ENCODE assay signal across 17 cellular contexts in genomic region chr1:44037154-44037553, GRCh38. TPM values are rescaled to one million over a fixed set of nuclear protein-coding genes. Genes with fewer than 3 reads are reported as not detected.
A peak's percentile ranks its signal among the peaks of the same experiment; 100 is the strongest.
DNase-seq lines count a peak whose midpoint lies in the region; ATAC-seq and TF ChIP-seq lines count a peak whose summit lies in the region.
"Had no signal": no experiment of that assay in that cellular context is flagged by ENCODE, and none has a peak within 500 bp of the region (broad histone marks: within the 10 kb centered on the region; RNA-seq: fewer than 3 reads in every experiment).

No MANE protein-coding gene starts in this region.

- H3K4me1 ChIP-seq in BLaER1 (peaks cover 31% of the 10 kb centered on the region), HCT116 (ENCODE audit: control insufficient read depth in 1 of 2, insufficient read depth in 2 of 2, low read length in 2 of 2) (peaks cover 10 to 11% of the 10 kb centered on the region in 2 experiments), mesenchymal stem cell (ENCODE audit: control insufficient read depth, insufficient read depth, low read depth, low read length) (peaks cover 4% of the 10 kb centered on the region)

- POLR2A ChIA-PET in HCT116 (lab: Charles Lee), result no interaction called here

- H4K8ac ChIP-seq in mesenchymal stem cell (ENCODE audit: low read length), result no peak overlapping the region

- H4K20me1 ChIP-seq in BLaER1 (no peaks in the 10 kb centered on the region), HCT116 (ENCODE audit: insufficient read depth) (no peaks in the 10 kb centered on the region)

- no peak overlapping the region for H3K27ac Mint-ChIP-seq in stimulated activated effector memory CD8-positive, alpha-beta T cell treated with anti-CD3 and anti-CD28 coated beads, Interleukin-12 subunit alpha, Interleukin-12 subunit beta, amount 100 ng/mL, for 72 hours
- H3K27ac Mint-ChIP-seq: activated naive CD4-positive, alpha-beta T cell treated with anti-CD3 and anti-CD28 coated beads, Interleukin-2, amount 50 U/mL, for 24 hours; GM23338; immature natural killer cell had no signal

- H3K9me2 ChIP-seq in HCT116 (ENCODE audit: insufficient read depth), result no peaks in the 10 kb centered on the region

- H3K4me2 ChIP-seq in BLaER1 (peak overlapping the region; percentile 9), HCT116 (ENCODE audit: low read length) (no peak overlapping the region), mesenchymal stem cell (ENCODE audit: low read length, poor library complexity, severe bottlenecking) (no peak overlapping the region)
- H3K4me2 ChIP-seq: GM23338, hepatocyte, smooth muscle cell had no signal

- TF ChIP-seq CTCF in HCT116 (IDR thresholded peaks at IDR 0.05 in 2 of 3, conservative IDR thresholded peaks at IDR 0.05 in 1 of 3; ENCODE audit: borderline replicate concordance in 1 of 3, insufficient read depth in 1 of 3, low read depth in 2 of 3, low read length in 2 of 3), result no peak
- TF ChIP-seq CTCF in WERI-Rb-1 (IDR thresholded peaks at IDR 0.05; ENCODE audit: low read depth, low read length), result no peak

- H3K4me3 Mint-ChIP-seq in stimulated activated effector memory CD8-positive, alpha-beta T cell treated with anti-CD3 and anti-CD28 coated beads, Interleukin-12 subunit alpha, Interleukin-12 subunit beta, amount 100 ng/mL, for 72 hours, result no peak overlapping the region
- H3K4me3 Mint-ChIP-seq: activated naive CD4-positive, alpha-beta T cell treated with anti-CD3 and anti-CD28 coated beads, Interleukin-2, amount 50 U/mL, for 24 hours; activated T-cell treated with anti-CD3 and anti-CD28 coated beads, Interleukin-2, amount 50 U/mL, for 4 hours; central memory CD8-positive, alpha-beta T cell; GM23338; immature natural killer cell had no signal

- intact Hi-C loops in HCT116 (cut with micrococcal nuclease), result loop anchor here (10.0 kb wide), 1 partner anchor 812 kb away; no protein-coding TSS in a partner anchor
- intact Hi-C loops in Right ventricle myocardium superior (cut with DNase I), result loop anchor here (10.0 kb wide), 1 partner anchor 272 kb away; no protein-coding TSS in a partner anchor

- RAD21 ChIA-PET in HCT116 (lab: Charles Lee; ENCODE audit: low non-redundant PET in 1 of 2, low total read pairs in 2 of 2, uncharacterized antibody in 2 of 2, unreplicated experiment in 2 of 2), result interaction anchor here (1.0 to 1.8 kb wide), 2 partner anchors 32 to 103 kb away, joined by 3 to 10 read pairs; no protein-coding TSS in a partner anchor

- no peak overlapping the region for H4K91ac ChIP-seq in mesenchymal stem cell (ENCODE audit: low read length)

- H2BK12ac ChIP-seq in mesenchymal stem cell (ENCODE audit: low read length in 2 of 2), result peak overlapping the region in 1 of 2 experiments; percentile 10

- DNase-seq in HCT116 (ENCODE audit: low read depth, low spot score), result no peak
- DNase-seq in WERI-Rb-1, result no peak
- DNase-seq in mesenchymal stem cell, result no peak
- DNase-seq in stimulated activated effector memory CD8-positive, alpha-beta T cell treated with anti-CD3 and anti-CD28 coated beads, Interleukin-12 subunit alpha, Interleukin-12 subunit beta, amount 100 ng/mL, for 72 hours (ENCODE audit: low spot score in 2 of 2), result no peak
- no peak for DNase-seq in NCI-H748 (lab: John Stamatoyannopoulos, UW; ENCODE audit: unreplicated experiment)
- no peak for DNase-seq in activated gamma-delta T cell (lab: John Stamatoyannopoulos, UW)
- no peak for DNase-seq in Right ventricle myocardium superior

- peak overlapping the region in 1 of 2 experiments; percentile 74 for H3K18ac ChIP-seq in mesenchymal stem cell (ENCODE audit: low read depth in 1 of 2, low read length in 2 of 2)

- H3K23ac ChIP-seq in mesenchymal stem cell (ENCODE audit: low read length in 2 of 2), result no peak overlapping the region

- CTCF ChIA-PET in HCT116 (lab: Charles Lee), result interaction anchor here (0.8 to 3.2 kb wide), 9 partner anchors 9 to 273 kb away, joined by 3 to 46 read pairs (median 6); partner anchors contain the start of genes ARTN and CCDC24

- no peak overlapping the region for H2AFZ ChIP-seq in HCT116 (ENCODE audit: low read depth, low read length, poor library complexity, severe bottlenecking)
- H2AFZ ChIP-seq in mesenchymal stem cell (ENCODE audit: low read depth, low read length), result peak overlapping the region; percentile 19
- H2AFZ ChIP-seq: GM23338, hepatocyte had no signal

- H3K4me3 ChIP-seq in BLaER1 (no peak overlapping the region), HCT116 (replicated peaks in 1 of 2; ENCODE audit: low read depth in 1 of 2, low read length in 2 of 2) (no peak overlapping the region), WERI-Rb-1 (ENCODE audit: low read depth, low read length) (no peak overlapping the region), mesenchymal stem cell (ENCODE audit: insufficient read depth in 1 of 2, low read depth in 1 of 2, low read length in 2 of 2) (no peak overlapping the region)
- H3K4me3 ChIP-seq: ascending aorta, GM23338, hepatocyte, smooth muscle cell, testis had no signal

- H3K9ac ChIP-seq in BLaER1 (no peak overlapping the region), HCT116 (ENCODE audit: low read length) (no peak overlapping the region), mesenchymal stem cell (ENCODE audit: low read length) (no peak overlapping the region)

- TF ChIP-seq POLR2A in HCT116 (IDR thresholded peaks at IDR 0.05; ENCODE audit: borderline replicate concordance, extremely low read depth, insufficient read depth, insufficient read length), result no peak

- no peak overlapping the region for H2BK15ac ChIP-seq in mesenchymal stem cell (ENCODE audit: low read depth, poor library complexity, severe bottlenecking)

- H3K4ac ChIP-seq in mesenchymal stem cell (ENCODE audit: low read depth in 1 of 2, low read length in 2 of 2), result no peak overlapping the region

- no peak overlapping the region for H2AK5ac ChIP-seq in mesenchymal stem cell (ENCODE audit: low read length, severe bottlenecking)

- TF ChIP-seq RAD21 in HCT116 (IDR thresholded peaks at IDR 0.05; ENCODE audit: low read depth), result no peak

- H3K79me2 ChIP-seq in HCT116 (ENCODE audit: insufficient read depth, low read length), result no peaks in the 10 kb centered on the region
- H3K79me2 ChIP-seq: hepatocyte had no signal

- H3K9me3 ChIP-seq in BLaER1 (no peaks in the 10 kb centered on the region), HCT116 (ENCODE audit: control insufficient read depth in 1 of 2, insufficient read depth in 1 of 2, low read depth in 1 of 2, low read length in 2 of 2) (no peaks in the 10 kb centered on the region), WERI-Rb-1 (ENCODE audit: severe bottlenecking) (no peaks in the 10 kb centered on the region), mesenchymal stem cell (ENCODE audit: control insufficient read depth, low read length) (no peaks in the 10 kb centered on the region)
- H3K9me3 ChIP-seq: ascending aorta, testis had no signal

- WGBS in mesenchymal stem cell, result 61% methylated on average over 3 of the region's 5 CpGs

- H3K36me3 Mint-ChIP-seq in stimulated activated effector memory CD8-positive, alpha-beta T cell treated with anti-CD3 and anti-CD28 coated beads, Interleukin-12 subunit alpha, Interleukin-12 subunit beta, amount 100 ng/mL, for 72 hours, result no peaks in the 10 kb centered on the region
- H3K36me3 Mint-ChIP-seq: activated naive CD4-positive, alpha-beta T cell treated with anti-CD3 and anti-CD28 coated beads, Interleukin-2, amount 50 U/mL, for 24 hours; immature natural killer cell had no signal

- H3K27me3 ChIP-seq in BLaER1 (peaks cover 3% of the 10 kb centered on the region; the same call in 1 of the 2 replicates), HCT116 (ENCODE audit: insufficient read depth, low read length) (no peaks in the 10 kb centered on the region), WERI-Rb-1 (ENCODE audit: insufficient read depth, low read depth, severe bottlenecking) (no peaks in the 10 kb centered on the region), mesenchymal stem cell (ENCODE audit: control insufficient read depth in 1 of 2, insufficient read depth in 1 of 2, low read length in 2 of 2) (no peaks in the 10 kb centered on the region)
- H3K27me3 ChIP-seq: ascending aorta, hepatocyte, testis had no signal

- H3K14ac ChIP-seq in mesenchymal stem cell (ENCODE audit: low read length in 2 of 2), result peak overlapping the region in 1 of 2 experiments; percentile 82

- H3K36me3 ChIP-seq in BLaER1, result no peaks in the 10 kb centered on the region
- no peaks in the 10 kb centered on the region for H3K36me3 ChIP-seq in HCT116 (ENCODE audit: control insufficient read depth in 1 of 2, insufficient read depth in 2 of 2, low read length in 2 of 2)
- no peaks in the 10 kb centered on the region for H3K36me3 ChIP-seq in WERI-Rb-1
- H3K36me3 ChIP-seq in mesenchymal stem cell (ENCODE audit: control insufficient read depth in 1 of 2, insufficient read depth in 2 of 2, low read depth in 1 of 2, low read length in 2 of 2), result no peaks in the 10 kb centered on the region
- H3K36me3 ChIP-seq: ascending aorta had no signal

- peaks cover 10% of the 10 kb centered on the region for H3K4me1 Mint-ChIP-seq in stimulated activated effector memory CD8-positive, alpha-beta T cell treated with anti-CD3 and anti-CD28 coated beads, Interleukin-12 subunit alpha, Interleukin-12 subunit beta, amount 100 ng/mL, for 72 hours
- H3K4me1 Mint-ChIP-seq: immature natural killer cell had no signal

- H3K9me3 Mint-ChIP-seq in stimulated activated effector memory CD8-positive, alpha-beta T cell treated with anti-CD3 and anti-CD28 coated beads, Interleukin-12 subunit alpha, Interleukin-12 subunit beta, amount 100 ng/mL, for 72 hours, result no peaks in the 10 kb centered on the region
- H3K9me3 Mint-ChIP-seq: activated naive CD4-positive, alpha-beta T cell treated with anti-CD3 and anti-CD28 coated beads, Interleukin-2, amount 50 U/mL, for 24 hours; activated T-cell treated with anti-CD3 and anti-CD28 coated beads, Interleukin-2, amount 50 U/mL, for 4 hours; central memory CD8-positive, alpha-beta T cell; GM23338; immature natural killer cell had no signal

- no TSS peak for BruUV-seq in HCT116 (replicated peaks; lab: Mats Ljungman, UMichigan)

- H2BK5ac ChIP-seq in mesenchymal stem cell (ENCODE audit: low read depth, low read length, poor library complexity, severe bottlenecking), result no peak overlapping the region

- ATAC-seq in HCT116 (0 out of 2 replicates have a peak, but pooled peaks have one; percentile 1), Right ventricle myocardium superior (ENCODE audit: poor library complexity) (no peak)
- no peak for ATAC-seq in stimulated activated effector memory CD8-positive, alpha-beta T cell treated with anti-CD3 and anti-CD28 coated beads, Interleukin-12 subunit alpha, Interleukin-12 subunit beta, amount 100 ng/mL, for 72 hours

- H2BK120ac ChIP-seq in mesenchymal stem cell (ENCODE audit: low read depth, low read length), result no peak overlapping the region

- no peak overlapping the region for H3K27ac ChIP-seq in BLaER1
- H3K27ac ChIP-seq in HCT116 (ENCODE audit: low read depth, low read length), result no peak overlapping the region
- H3K27ac ChIP-seq in WERI-Rb-1, result peak overlapping the region; percentile 79
- H3K27ac ChIP-seq in mesenchymal stem cell (ENCODE audit: low read length, poor library complexity, severe bottlenecking), result no peak overlapping the region
- H3K27ac ChIP-seq: testis had no signal

- no peaks in the 10 kb centered on the region for H3K79me1 ChIP-seq in mesenchymal stem cell (replicated peaks; ENCODE audit: low read length, poor library complexity, severe bottlenecking)

RNA-seq across cellular contexts. Expression of gene SLC6A9, which starts 5.9 kb away (rescaled TPM):
- total RNA-seq in HCT116 (2021; ENCODE audit: unreplicated experiment) (12.8 TPM), Right ventricle myocardium superior (0.78 TPM)
- 16.5 and 19.8 TPM in 2 replicates for polyA plus RNA-seq in HCT116 (2012)
- polyA plus RNA-seq in mesenchymal stem cell (2013, experiment 1 of 2), result 18.3 TPM
- polyA plus RNA-seq in mesenchymal stem cell (2013, experiment 2 of 2), result 17.6 TPM
- polyA plus RNA-seq: immature natural killer cell had no signal

RNA-seq across cellular contexts. Expression of gene CCDC24, which starts 45.8 kb away (rescaled TPM):
- total RNA-seq in HCT116 (2021; ENCODE audit: unreplicated experiment), result 23.3 TPM
- 20.0 and 20.7 TPM in 2 replicates for polyA plus RNA-seq in HCT116 (2012)
- polyA plus RNA-seq in mesenchymal stem cell (2013, experiment 1 of 2), result 2.9 TPM
- polyA plus RNA-seq in mesenchymal stem cell (2013, experiment 2 of 2), result 3.2 TPM
- 0.86 TPM for total RNA-seq in Right ventricle myocardium superior

RNA-seq across cellular contexts. Expression of gene B4GALT2, which starts 58.1 kb away (rescaled TPM):
- total RNA-seq in HCT116 (2021; ENCODE audit: unreplicated experiment) (76.8 TPM), Right ventricle myocardium superior (34.3 TPM)
- 63.9 and 73.1 TPM in 2 replicates for polyA plus RNA-seq in HCT116 (2012)
- 37.4 TPM for polyA plus RNA-seq in mesenchymal stem cell (2013, experiment 1 of 2)
- 35.8 TPM for polyA plus RNA-seq in mesenchymal stem cell (2013, experiment 2 of 2)

Comparison
In these comparisons a context has a peak if more than half of its experiments do, and no peak if none do; other contexts are left out.
1. RNA of gene CCDC24, which starts 45.8 kb away (total RNA-seq): 23.3 TPM in HCT116 (single experiment); 0.86 TPM in Right ventricle myocardium superior (single experiment); every median in the first group is over 10 times any median in the second.